3 cellular contexts compared by ENCODE assay signal in the genomic region with DNA sequence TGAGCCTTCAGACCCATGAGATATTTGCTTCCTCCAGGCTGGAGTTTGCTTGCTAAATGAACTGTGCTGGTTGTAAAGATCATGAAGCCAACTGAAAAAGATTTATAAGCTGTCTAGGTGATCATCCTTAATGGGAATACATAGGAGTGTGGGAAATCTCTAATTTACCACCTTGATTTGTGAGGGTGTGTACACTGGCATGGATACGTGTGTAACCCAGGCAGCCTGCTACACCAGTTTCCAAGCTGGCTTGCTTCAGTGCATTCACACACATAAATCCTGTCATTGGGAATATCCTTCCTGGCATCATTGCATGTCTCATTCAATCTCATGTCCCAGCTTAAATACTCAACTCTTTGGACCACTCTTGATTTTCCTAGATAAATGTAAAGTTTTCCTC.
TF ChIP-seq lines count a peak whose summit lies in the region.

No MANE protein-coding gene starts in this region.

TF ChIP-seq in A549, 52 proteins besides CTCF, POLR2A, EP300 and RAD21:
- TF ChIP-seq KDM5A (IDR thresholded peaks at IDR 0.05) (no peak), SREBF2 (IDR thresholded peaks at IDR 0.05) (no peak), ZSCAN20 (CRISPR knock-in tag; IDR thresholded peaks at IDR 0.05) (no peak), EHMT2 (IDR thresholded peaks at IDR 0.05; ENCODE audit: low read depth) (no peak), CHD4 (IDR thresholded peaks at IDR 0.05; ENCODE audit: borderline replicate concordance) (no peak), CBX8 (IDR thresholded peaks at IDR 0.05) (no peak), HDAC2 (IDR thresholded peaks at IDR 0.05) (no peak), MAFK (IDR thresholded peaks at IDR 0.05; ENCODE audit: partially characterized antibody) (no peak), HOXB13 (CRISPR knock-in tag; IDR thresholded peaks at IDR 0.05; ENCODE audit: low read depth) (no peak), FOSB (CRISPR knock-in tag; IDR thresholded peaks at IDR 0.05) (no peak), POLR2AphosphoS2 (conservative IDR thresholded peaks at IDR 0.05; ENCODE audit: low read length) (no peak), CEBPB (IDR thresholded peaks at IDR 0.05) (no peak), PHF8 (IDR thresholded peaks at IDR 0.05; ENCODE audit: borderline replicate concordance, low read depth) (no peak)
TF ChIP-seq in A549: peak in this region for 0.

TF ChIP-seq in IMR-90, 13 proteins besides CTCF, POLR2A, EP300 and RAD21:
- no peak for TF ChIP-seq BHLHE40 (IDR thresholded peaks at IDR 0.05; ENCODE audit: low read depth, low read length)
- no peak for TF ChIP-seq CEBPB (IDR thresholded peaks at IDR 0.05; ENCODE audit: low read depth, low read length)
- TF ChIP-seq, protein P1, sequence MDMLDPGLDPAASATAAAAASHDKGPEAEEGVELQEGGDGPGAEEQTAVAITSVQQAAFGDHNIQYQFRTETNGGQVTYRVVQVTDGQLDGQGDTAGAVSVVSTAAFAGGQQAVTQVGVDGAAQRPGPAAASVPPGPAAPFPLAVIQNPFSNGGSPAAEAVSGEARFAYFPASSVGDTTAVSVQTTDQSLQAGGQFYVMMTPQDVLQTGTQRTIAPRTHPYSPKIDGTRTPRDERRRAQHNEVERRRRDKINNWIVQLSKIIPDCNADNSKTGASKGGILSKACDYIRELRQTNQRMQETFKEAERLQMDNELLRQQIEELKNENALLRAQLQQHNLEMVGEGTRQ (IDR thresholded peaks at IDR 0.05; ENCODE audit: low read depth, low read length) = no peak
- TF ChIP-seq RFX5 (IDR thresholded peaks at IDR 0.05; ENCODE audit: low read depth, low read length) = no peak
- TF ChIP-seq SMC3 (IDR thresholded peaks at IDR 0.05; ENCODE audit: low read depth, low read length) = no peak
- TF ChIP-seq RCOR1 (IDR thresholded peaks at IDR 0.05; ENCODE audit: insufficient replicate concordance, low read length) = no peak
- TF ChIP-seq MAFK (IDR thresholded peaks at IDR 0.05; ENCODE audit: low read depth, low read length) = no peak
- TF ChIP-seq MXI1 (IDR thresholded peaks at IDR 0.05; ENCODE audit: borderline replicate concordance, low read depth, low read length) = no peak
- TF ChIP-seq NFE2L2 (IDR thresholded peaks at IDR 0.05; ENCODE audit: low read depth, low read length) = no peak
- TF ChIP-seq, protein P2, sequence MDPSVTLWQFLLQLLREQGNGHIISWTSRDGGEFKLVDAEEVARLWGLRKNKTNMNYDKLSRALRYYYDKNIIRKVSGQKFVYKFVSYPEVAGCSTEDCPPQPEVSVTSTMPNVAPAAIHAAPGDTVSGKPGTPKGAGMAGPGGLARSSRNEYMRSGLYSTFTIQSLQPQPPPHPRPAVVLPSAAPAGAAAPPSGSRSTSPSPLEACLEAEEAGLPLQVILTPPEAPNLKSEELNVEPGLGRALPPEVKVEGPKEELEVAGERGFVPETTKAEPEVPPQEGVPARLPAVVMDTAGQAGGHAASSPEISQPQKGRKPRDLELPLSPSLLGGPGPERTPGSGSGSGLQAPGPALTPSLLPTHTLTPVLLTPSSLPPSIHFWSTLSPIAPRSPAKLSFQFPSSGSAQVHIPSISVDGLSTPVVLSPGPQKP (IDR thresholded peaks at IDR 0.05; ENCODE audit: borderline replicate concordance, low read depth, low read length) = no peak
- no peak for TF ChIP-seq FOS (IDR thresholded peaks at IDR 0.05; ENCODE audit: low read depth, low read length)
- no peak for TF ChIP-seq MAZ (IDR thresholded peaks at IDR 0.05; ENCODE audit: borderline replicate concordance, low read depth, low read length)
- no peak for TF ChIP-seq CHD1 (IDR thresholded peaks at IDR 0.05; ENCODE audit: low read depth, low read length)

TF ChIP-seq in GM23338, 12 proteins besides CTCF, POLR2A, EP300 and RAD21:
- TF ChIP-seq CREB1 (CRISPR knock-in tag; IDR thresholded peaks at IDR 0.05; ENCODE audit: low read depth) (no peak), NANOG (IDR thresholded peaks at IDR 0.05; ENCODE audit: borderline replicate concordance) (no peak), EZH2phosphoT487 (IDR thresholded peaks at IDR 0.05; ENCODE audit: unreplicated experiment) (no peak), STAT1 (IDR thresholded peaks at IDR 0.05; ENCODE audit: unreplicated experiment) (no peak), ZNF114 (CRISPR knock-in tag; IDR thresholded peaks at IDR 0.05) (no peak), ZNF331 (CRISPR knock-in tag; IDR thresholded peaks at IDR 0.05; ENCODE audit: low read depth) (no peak), POLR2AphosphoS5 (IDR thresholded peaks at IDR 0.05; ENCODE audit: low read depth) (no peak), JUNB (IDR thresholded peaks at IDR 0.05; ENCODE audit: unreplicated experiment) (no peak), EZH2 (IDR thresholded peaks at IDR 0.05; ENCODE audit: low read depth, unreplicated experiment) (no peak)
- TF ChIP-seq, protein P3, sequence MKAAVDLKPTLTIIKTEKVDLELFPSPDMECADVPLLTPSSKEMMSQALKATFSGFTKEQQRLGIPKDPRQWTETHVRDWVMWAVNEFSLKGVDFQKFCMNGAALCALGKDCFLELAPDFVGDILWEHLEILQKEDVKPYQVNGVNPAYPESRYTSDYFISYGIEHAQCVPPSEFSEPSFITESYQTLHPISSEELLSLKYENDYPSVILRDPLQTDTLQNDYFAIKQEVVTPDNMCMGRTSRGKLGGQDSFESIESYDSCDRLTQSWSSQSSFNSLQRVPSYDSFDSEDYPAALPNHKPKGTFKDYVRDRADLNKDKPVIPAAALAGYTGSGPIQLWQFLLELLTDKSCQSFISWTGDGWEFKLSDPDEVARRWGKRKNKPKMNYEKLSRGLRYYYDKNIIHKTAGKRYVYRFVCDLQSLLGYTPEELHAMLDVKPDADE (IDR thresholded peaks at IDR 0.05) = no peak
- TF ChIP-seq, protein P4, sequence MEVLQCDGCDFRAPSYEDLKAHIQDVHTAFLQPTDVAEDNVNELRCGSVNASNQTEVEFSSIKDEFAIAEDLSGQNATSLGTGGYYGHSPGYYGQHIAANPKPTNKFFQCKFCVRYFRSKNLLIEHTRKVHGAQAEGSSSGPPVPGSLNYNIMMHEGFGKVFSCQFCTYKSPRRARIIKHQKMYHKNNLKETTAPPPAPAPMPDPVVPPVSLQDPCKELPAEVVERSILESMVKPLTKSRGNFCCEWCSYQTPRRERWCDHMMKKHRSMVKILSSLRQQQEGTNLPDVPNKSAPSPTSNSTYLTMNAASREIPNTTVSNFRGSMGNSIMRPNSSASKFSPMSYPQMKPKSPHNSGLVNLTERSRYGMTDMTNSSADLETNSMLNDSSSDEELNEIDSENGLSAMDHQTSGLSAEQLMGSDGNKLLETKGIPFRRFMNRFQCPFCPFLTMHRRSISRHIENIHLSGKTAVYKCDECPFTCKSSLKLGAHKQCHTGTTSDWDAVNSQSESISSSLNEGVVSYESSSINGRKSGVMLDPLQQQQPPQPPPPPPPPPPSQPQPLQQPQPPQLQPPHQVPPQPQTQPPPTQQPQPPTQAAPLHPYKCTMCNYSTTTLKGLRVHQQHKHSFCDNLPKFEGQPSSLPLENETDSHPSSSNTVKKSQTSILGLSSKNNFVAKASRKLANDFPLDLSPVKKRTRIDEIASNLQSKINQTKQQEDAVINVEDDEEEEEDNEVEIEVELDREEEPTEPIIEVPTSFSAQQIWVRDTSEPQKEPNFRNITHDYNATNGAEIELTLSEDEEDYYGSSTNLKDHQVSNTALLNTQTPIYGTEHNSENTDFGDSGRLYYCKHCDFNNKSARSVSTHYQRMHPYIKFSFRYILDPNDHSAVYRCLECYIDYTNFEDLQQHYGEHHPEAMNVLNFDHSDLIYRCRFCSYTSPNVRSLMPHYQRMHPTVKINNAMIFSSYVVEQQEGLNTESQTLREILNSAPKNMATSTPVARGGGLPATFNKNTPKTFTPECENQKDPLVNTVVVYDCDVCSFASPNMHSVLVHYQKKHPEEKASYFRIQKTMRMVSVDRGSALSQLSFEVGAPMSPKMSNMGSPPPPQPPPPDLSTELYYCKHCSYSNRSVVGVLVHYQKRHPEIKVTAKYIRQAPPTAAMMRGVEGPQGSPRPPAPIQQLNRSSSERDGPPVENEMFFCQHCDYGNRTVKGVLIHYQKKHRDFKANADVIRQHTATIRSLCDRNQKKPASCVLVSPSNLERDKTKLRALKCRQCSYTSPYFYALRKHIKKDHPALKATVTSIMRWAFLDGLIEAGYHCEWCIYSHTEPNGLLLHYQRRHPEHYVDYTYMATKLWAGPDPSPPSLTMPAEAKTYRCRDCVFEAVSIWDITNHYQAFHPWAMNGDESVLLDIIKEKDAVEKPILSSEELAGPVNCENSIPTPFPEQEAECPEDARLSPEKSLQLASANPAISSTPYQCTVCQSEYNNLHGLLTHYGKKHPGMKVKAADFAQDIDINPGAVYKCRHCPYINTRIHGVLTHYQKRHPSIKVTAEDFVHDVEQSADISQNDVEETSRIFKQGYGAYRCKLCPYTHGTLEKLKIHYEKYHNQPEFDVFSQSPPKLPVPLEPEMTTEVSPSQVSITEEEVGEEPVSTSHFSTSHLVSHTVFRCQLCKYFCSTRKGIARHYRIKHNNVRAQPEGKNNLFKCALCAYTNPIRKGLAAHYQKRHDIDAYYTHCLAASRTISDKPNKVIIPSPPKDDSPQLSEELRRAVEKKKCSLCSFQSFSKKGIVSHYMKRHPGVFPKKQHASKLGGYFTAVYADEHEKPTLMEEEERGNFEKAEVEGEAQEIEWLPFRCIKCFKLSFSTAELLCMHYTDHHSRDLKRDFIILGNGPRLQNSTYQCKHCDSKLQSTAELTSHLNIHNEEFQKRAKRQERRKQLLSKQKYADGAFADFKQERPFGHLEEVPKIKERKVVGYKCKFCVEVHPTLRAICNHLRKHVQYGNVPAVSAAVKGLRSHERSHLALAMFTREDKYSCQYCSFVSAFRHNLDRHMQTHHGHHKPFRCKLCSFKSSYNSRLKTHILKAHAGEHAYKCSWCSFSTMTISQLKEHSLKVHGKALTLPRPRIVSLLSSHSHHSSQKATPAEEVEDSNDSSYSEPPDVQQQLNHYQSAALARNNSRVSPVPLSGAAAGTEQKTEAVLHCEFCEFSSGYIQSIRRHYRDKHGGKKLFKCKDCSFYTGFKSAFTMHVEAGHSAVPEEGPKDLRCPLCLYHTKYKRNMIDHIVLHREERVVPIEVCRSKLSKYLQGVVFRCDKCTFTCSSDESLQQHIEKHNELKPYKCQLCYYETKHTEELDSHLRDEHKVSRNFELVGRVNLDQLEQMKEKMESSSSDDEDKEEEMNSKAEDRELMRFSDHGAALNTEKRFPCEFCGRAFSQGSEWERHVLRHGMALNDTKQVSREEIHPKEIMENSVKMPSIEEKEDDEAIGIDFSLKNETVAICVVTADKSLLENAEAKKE (CRISPR knock-in tag; IDR thresholded peaks at IDR 0.05) = no peak
- TF ChIP-seq, protein P5, sequence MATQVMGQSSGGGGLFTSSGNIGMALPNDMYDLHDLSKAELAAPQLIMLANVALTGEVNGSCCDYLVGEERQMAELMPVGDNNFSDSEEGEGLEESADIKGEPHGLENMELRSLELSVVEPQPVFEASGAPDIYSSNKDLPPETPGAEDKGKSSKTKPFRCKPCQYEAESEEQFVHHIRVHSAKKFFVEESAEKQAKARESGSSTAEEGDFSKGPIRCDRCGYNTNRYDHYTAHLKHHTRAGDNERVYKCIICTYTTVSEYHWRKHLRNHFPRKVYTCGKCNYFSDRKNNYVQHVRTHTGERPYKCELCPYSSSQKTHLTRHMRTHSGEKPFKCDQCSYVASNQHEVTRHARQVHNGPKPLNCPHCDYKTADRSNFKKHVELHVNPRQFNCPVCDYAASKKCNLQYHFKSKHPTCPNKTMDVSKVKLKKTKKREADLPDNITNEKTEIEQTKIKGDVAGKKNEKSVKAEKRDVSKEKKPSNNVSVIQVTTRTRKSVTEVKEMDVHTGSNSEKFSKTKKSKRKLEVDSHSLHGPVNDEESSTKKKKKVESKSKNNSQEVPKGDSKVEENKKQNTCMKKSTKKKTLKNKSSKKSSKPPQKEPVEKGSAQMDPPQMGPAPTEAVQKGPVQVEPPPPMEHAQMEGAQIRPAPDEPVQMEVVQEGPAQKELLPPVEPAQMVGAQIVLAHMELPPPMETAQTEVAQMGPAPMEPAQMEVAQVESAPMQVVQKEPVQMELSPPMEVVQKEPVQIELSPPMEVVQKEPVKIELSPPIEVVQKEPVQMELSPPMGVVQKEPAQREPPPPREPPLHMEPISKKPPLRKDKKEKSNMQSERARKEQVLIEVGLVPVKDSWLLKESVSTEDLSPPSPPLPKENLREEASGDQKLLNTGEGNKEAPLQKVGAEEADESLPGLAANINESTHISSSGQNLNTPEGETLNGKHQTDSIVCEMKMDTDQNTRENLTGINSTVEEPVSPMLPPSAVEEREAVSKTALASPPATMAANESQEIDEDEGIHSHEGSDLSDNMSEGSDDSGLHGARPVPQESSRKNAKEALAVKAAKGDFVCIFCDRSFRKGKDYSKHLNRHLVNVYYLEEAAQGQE (IDR thresholded peaks at IDR 0.05; ENCODE audit: unreplicated experiment) = no peak
